ENCODE assay signal across 23 cellular contexts in the genomic region with DNA sequence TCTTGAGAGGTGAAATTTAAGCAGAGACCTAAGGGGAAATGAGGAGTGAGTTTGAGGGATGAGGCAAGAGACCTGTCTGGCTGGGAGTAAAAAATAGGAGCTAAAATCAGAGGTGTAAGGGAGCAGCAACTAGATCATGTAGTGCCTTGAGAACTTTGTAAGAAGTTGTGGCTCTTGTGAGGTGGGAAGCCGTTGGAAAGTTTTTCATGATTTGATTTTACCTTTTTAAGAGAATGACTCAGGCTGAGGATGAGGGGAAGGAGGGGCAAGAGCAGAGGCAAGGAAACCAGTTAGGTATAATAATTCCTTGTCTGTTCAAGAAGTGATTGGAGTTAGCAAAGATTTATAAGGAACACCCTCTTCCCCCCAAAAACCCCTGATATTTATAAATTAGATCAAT. TPM values are rescaled to one million over a fixed set of nuclear protein-coding genes. Genes with fewer than 3 reads are reported as not detected.
DNase-seq lines count a peak whose midpoint lies in the region; ATAC-seq and TF ChIP-seq lines count a peak whose summit lies in the region.
"Had no signal": no experiment of that assay in that cellular context is flagged by ENCODE, and none has a peak within 500 bp of the region (broad histone marks: within the 10 kb centered on the region; RNA-seq: fewer than 3 reads in every experiment).

No MANE protein-coding gene starts in this region.

- H3K27me3 ChIP-seq in right atrium auricular region (no peaks in the 10 kb centered on the region), prostate gland (replicated peaks; ENCODE audit: insufficient read depth) (no peaks in the 10 kb centered on the region)
- H3K27me3 ChIP-seq in CD4-positive, alpha-beta T cell (ENCODE audit: control insufficient read depth, insufficient read depth, low read length): no peaks in the 10 kb centered on the region
- H3K27me3 ChIP-seq: esophagus squamous epithelium, ovary, tibial nerve had no signal

- TF ChIP-seq CTCF in right atrium auricular region (IDR thresholded peaks at IDR 0.05): no peak
- TF ChIP-seq CTCF in prostate gland (IDR thresholded peaks at IDR 0.05): no peak
- TF ChIP-seq CTCF in CD4-positive, alpha-beta T cell (IDR thresholded peaks at IDR 0.05): no peak

- H3K36me3 ChIP-seq in right atrium auricular region (no peaks in the 10 kb centered on the region), prostate gland (no peaks in the 10 kb centered on the region)
- H3K36me3 ChIP-seq: esophagus squamous epithelium, ovary, tibial nerve had no signal

- DNase-seq in activated T-cell treated with anti-CD3 and anti-CD28 coated beads, Interleukin-2, amount 50 U/mL, for 72 hours: no peak
- DNase-seq in activated T-cell treated with anti-CD3 and anti-CD28 coated beads for 4 hours (no peak), T-helper 17 cell (no peak), glomerular visceral epithelial cell (ENCODE audit: extremely low spot score) (peak; percentile 26), right atrium auricular region (ENCODE audit: low spot score) (no peak), prostate gland (ENCODE audit: low spot score) (no peak)
- DNase-seq in activated naive CD4-positive, alpha-beta T cell treated with Interleukin-2 at 50 U/mL for 16 hours: no peak
- DNase-seq in CD4-positive, alpha-beta T cell: no peak
- DNase-seq: 8988T; activated CD4-positive, CD25-positive, alpha-beta regulatory T cell treated with anti-CD3 and anti-CD28 coated beads, Interleukin-2, amount 50 U/mL, for 72 hours; C1 segment of cervical spinal cord; DMS79 treated with DMSO at 0.1 percent for 48 hours; effector CD4-positive, alpha-beta T cell; esophagus squamous epithelium; left ventricle myocardium superior; NCI-H1694; NCI-H82; ovary; stimulated activated naive CD4-positive, alpha-beta T cell; T1000 had no signal

- peak overlapping the region; percentile 1 for H3K27ac Mint-ChIP-seq in activated T-cell treated with anti-CD3 and anti-CD28 coated beads, Interleukin-2, amount 50 U/mL, for 72 hours
- H3K27ac Mint-ChIP-seq in T-helper 17 cell: peak overlapping the region; percentile 56
- no peak overlapping the region for H3K27ac Mint-ChIP-seq in CD4-positive, alpha-beta T cell
- H3K27ac Mint-ChIP-seq: IgD-negative memory B cell had no signal

- H3K4me1 ChIP-seq in right atrium auricular region (no peaks in the 10 kb centered on the region), prostate gland (replicated peaks) (no peaks in the 10 kb centered on the region)

- no peaks in the 10 kb centered on the region for H3K27me3 Mint-ChIP-seq in activated T-cell treated with anti-CD3 and anti-CD28 coated beads, Interleukin-2, amount 50 U/mL, for 72 hours (ENCODE audit: low read depth)
- H3K27me3 Mint-ChIP-seq in T-helper 17 cell: no peaks in the 10 kb centered on the region
- no peaks in the 10 kb centered on the region for H3K27me3 Mint-ChIP-seq in CD4-positive, alpha-beta T cell
- H3K27me3 Mint-ChIP-seq: central memory CD8-positive, alpha-beta T cell; IgD-negative memory B cell had no signal

- H3K9me3 Mint-ChIP-seq in activated T-cell treated with anti-CD3 and anti-CD28 coated beads, Interleukin-2, amount 50 U/mL, for 72 hours: no peaks in the 10 kb centered on the region
- H3K9me3 Mint-ChIP-seq in CD4-positive, alpha-beta T cell: no peaks in the 10 kb centered on the region
- H3K9me3 Mint-ChIP-seq: central memory CD8-positive, alpha-beta T cell; IgD-negative memory B cell had no signal

- H3K27ac ChIP-seq in right atrium auricular region (no peak overlapping the region), prostate gland (no peak overlapping the region)
- H3K27ac ChIP-seq in CD4-positive, alpha-beta T cell (ENCODE audit: low read depth, low read length): no peak overlapping the region
- H3K27ac ChIP-seq: esophagus squamous epithelium, ovary, tibial nerve had no signal

- no peaks in the 10 kb centered on the region for H3K36me3 Mint-ChIP-seq in activated T-cell treated with anti-CD3 and anti-CD28 coated beads, Interleukin-2, amount 50 U/mL, for 72 hours (ENCODE audit: insufficient read depth in 2 of 2)
- H3K36me3 Mint-ChIP-seq in T-helper 17 cell (ENCODE audit: low read depth): peaks cover 3% of the 10 kb centered on the region
- H3K36me3 Mint-ChIP-seq in CD4-positive, alpha-beta T cell (ENCODE audit: low read depth): peaks cover 2% of the 10 kb centered on the region

- no peak for TF ChIP-seq POLR2A in prostate gland (IDR thresholded peaks at IDR 0.05)

- POLR2A ChIA-PET in CD4-positive, alpha-beta T cell (lab: Charles Lee): no interaction called here

- H3K4me1 Mint-ChIP-seq in activated T-cell treated with anti-CD3 and anti-CD28 coated beads, Interleukin-2, amount 50 U/mL, for 72 hours (ENCODE audit: low read depth): peaks cover 27% of the 10 kb centered on the region
- peaks cover 26% of the 10 kb centered on the region for H3K4me1 Mint-ChIP-seq in T-helper 17 cell
- peaks cover 23% of the 10 kb centered on the region for H3K4me1 Mint-ChIP-seq in CD4-positive, alpha-beta T cell (ENCODE audit: low read depth)

- H3K9me3 ChIP-seq in T-helper 17 cell (ENCODE audit: control insufficient read depth, low read length, poor library complexity, severe bottlenecking): no peaks in the 10 kb centered on the region
- no peaks in the 10 kb centered on the region for H3K9me3 ChIP-seq in right atrium auricular region
- H3K9me3 ChIP-seq in prostate gland: no peaks in the 10 kb centered on the region
- no peaks in the 10 kb centered on the region for H3K9me3 ChIP-seq in CD4-positive, alpha-beta T cell (ENCODE audit: control insufficient read depth, low read length)
- H3K9me3 ChIP-seq: esophagus squamous epithelium, ovary, tibial nerve had no signal

- no peak overlapping the region for H3K4me3 ChIP-seq in right atrium auricular region
- no peak overlapping the region for H3K4me3 ChIP-seq in prostate gland
- H3K4me3 ChIP-seq: esophagus squamous epithelium, ovary, tibial nerve had no signal

- ATAC-seq in activated T-cell treated with anti-CD3 and anti-CD28 coated beads, Interleukin-2, amount 50 U/mL, for 72 hours (replicated peaks in 1 of 2): no peak
- no peak for ATAC-seq in T-helper 17 cell
- no peak for ATAC-seq in CD4-positive, alpha-beta T cell (ENCODE audit: poor library complexity)
- ATAC-seq: left ventricle myocardium superior had no signal

- H3K4me3 Mint-ChIP-seq in activated T-cell treated with anti-CD3 and anti-CD28 coated beads, Interleukin-2, amount 50 U/mL, for 72 hours: no peak overlapping the region
- no peak overlapping the region for H3K4me3 Mint-ChIP-seq in T-helper 17 cell
- no peak overlapping the region for H3K4me3 Mint-ChIP-seq in CD4-positive, alpha-beta T cell
- H3K4me3 Mint-ChIP-seq: central memory CD8-positive, alpha-beta T cell; IgD-negative memory B cell had no signal

- CTCF ChIA-PET in CD4-positive, alpha-beta T cell (lab: Charles Lee): no interaction called here

- intact Hi-C loops in prostate gland (cut with DNase I): no loop called here
- intact Hi-C loops in CD4-positive, alpha-beta T cell (cut with DNase I, micrococcal nuclease): no loop called here

- 53% methylated on average over 1 of the region's 1 CpG for WGBS in prostate gland

RNA-seq across cellular contexts. Expression of a gene that starts 25.8 kb away (rescaled TPM):
- 10 to 100 TPM in 1 of 2 donors, 1 to 10 TPM in 1; 9.8 to 11.1 TPM for total RNA-seq in activated T-cell treated with anti-CD3 and anti-CD28 coated beads, Interleukin-2, amount 50 U/mL, for 72 hours
- 10 to 100 TPM in 1 of 2 donors, 1 to 10 TPM in 1; 9.4 to 12.1 TPM for total RNA-seq in T-helper 17 cell
- 10 to 100 TPM; 17.5 to 23.7 TPM for total RNA-seq in right atrium auricular region
- total RNA-seq in prostate gland: 10 to 100 TPM; 15.8 to 25.5 TPM
- 10 to 100 TPM in 1 of 2 experiments, 1 to 10 TPM in 1; 9.0 to 10.1 TPM for total RNA-seq in CD4-positive, alpha-beta T cell
